ENCODE assay signal across 19 cellular contexts in genomic region chr9:111050819-111051218, GRCh38. TPM values are rescaled to one million over a fixed set of nuclear protein-coding genes. Genes with fewer than 3 reads are reported as not detected.
A peak's percentile ranks its signal among the peaks of the same experiment; 100 is the strongest.
DNase-seq lines count a peak whose midpoint lies in the region; ATAC-seq, FAIRE-seq and TF ChIP-seq lines count a peak whose summit lies in the region.
"Had no signal": no experiment of that assay in that cellular context is flagged by ENCODE, and none has a peak within 500 bp of the region (broad histone marks: within the 10 kb centered on the region; RNA-seq: fewer than 3 reads in every experiment).

No MANE protein-coding gene starts in this region.

- H3K27me3 ChIP-seq in bronchial epithelial cell (ENCODE audit: control insufficient read depth, insufficient read depth, low read length), result no peaks in the 10 kb centered on the region
- H3K27me3 ChIP-seq: MG63 had no signal

- no peak for FAIRE-seq in bronchial epithelial cell (lab: Jason Lieb, UNC)
- FAIRE-seq: A204.1, GM12892 had no signal

- no peaks in the 10 kb centered on the region for H3K36me3 ChIP-seq in bronchial epithelial cell (ENCODE audit: control insufficient read depth, insufficient read depth, low read length)
- H3K36me3 ChIP-seq: MG63 had no signal

- no peak overlapping the region for H3K4me3 ChIP-seq in bronchial epithelial cell (ENCODE audit: low read depth, low read length)
- H3K4me3 ChIP-seq: MG63, SK-N-MC had no signal

- DNase-seq in EH (ENCODE audit: low read depth) (peak; percentile 45), NCI-H226 (peak; percentile 24), bronchial epithelial cell (ENCODE audit: low read depth) (peak; percentile 25), kidney tubule cell (ENCODE audit: low spot score) (peak; percentile 5), COLO829 (ENCODE audit: low spot score) (no peak), NCI-H2081 treated with DMSO at 0.1 percent for 48 hours (lab: John Stamatoyannopoulos, UW) (no peak)
- DNase-seq: C1 segment of cervical spinal cord, DND-41, MG63, NCI-H1092, NCI-H146, NCI-H2081, NCI-H510A treated with DMSO at 0.1 percent for 48 hours, Right ventricle myocardium superior had no signal

- TF ChIP-seq CTCF in bronchial epithelial cell (IDR thresholded peaks at IDR 0.05; ENCODE audit: insufficient read depth, low read length, severe bottlenecking), result no peak

- no peak for ATAC-seq in HG02759 (IDR thresholded peaks at IDR 0.05; ENCODE audit: unreplicated experiment)
- ATAC-seq: Panc1 had no signal

RNA-seq across cellular contexts. Expression of gene LPAR1, which starts 12.5 kb away (rescaled TPM):
- total RNA-seq in bronchial epithelial cell, result 9.0 and 16.8 TPM in 2 replicates

Comparison
In these comparisons a context has a peak if more than half of its experiments do, and no peak if none do; other contexts are left out.
1. DNase-seq: peak in EH (single experiment), NCI-H226 (single experiment), bronchial epithelial cell (single experiment) and kidney tubule cell (single experiment); none in COLO829 (single experiment) and NCI-H2081 treated with DMSO at 0.1 percent for 48 hours (single experiment).